ENCODE assay signal across 2 cellular contexts in genomic region chrX:40054793-40055192, GRCh38.
TF ChIP-seq lines count a peak whose summit lies in the region.

No MANE protein-coding gene starts in this region.

TF ChIP-seq in K562, 482 proteins besides CTCF, POLR2A, EP300 and RAD21:
- TF ChIP-seq CREB1 (IDR thresholded peaks at IDR 0.05) (no peak), CREB1 (CRISPR knock-in tag; IDR thresholded peaks at IDR 0.05) (no peak)
- TF ChIP-seq, protein P1, sequence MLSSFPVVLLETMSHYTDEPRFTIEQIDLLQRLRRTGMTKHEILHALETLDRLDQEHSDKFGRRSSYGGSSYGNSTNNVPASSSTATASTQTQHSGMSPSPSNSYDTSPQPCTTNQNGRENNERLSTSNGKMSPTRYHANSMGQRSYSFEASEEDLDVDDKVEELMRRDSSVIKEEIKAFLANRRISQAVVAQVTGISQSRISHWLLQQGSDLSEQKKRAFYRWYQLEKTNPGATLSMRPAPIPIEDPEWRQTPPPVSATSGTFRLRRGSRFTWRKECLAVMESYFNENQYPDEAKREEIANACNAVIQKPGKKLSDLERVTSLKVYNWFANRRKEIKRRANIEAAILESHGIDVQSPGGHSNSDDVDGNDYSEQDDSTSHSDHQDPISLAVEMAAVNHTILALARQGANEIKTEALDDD (IDR thresholded peaks at IDR 0.05) = peak; percentile 20; the same call in 1 of the 2 replicates

TF ChIP-seq in HepG2, 621 proteins besides CTCF, POLR2A, EP300 and RAD21:
- TF ChIP-seq NR1H2 (CRISPR knock-in tag; IDR thresholded peaks at IDR 0.05; ENCODE audit: borderline replicate concordance, low read depth) (no peak), TFDP2 (CRISPR knock-in tag; IDR thresholded peaks at IDR 0.05) (no peak), ZNF432 (CRISPR knock-in tag; IDR thresholded peaks at IDR 0.05; ENCODE audit: borderline replicate concordance) (no peak), AKNA (CRISPR knock-in tag; IDR thresholded peaks at IDR 0.05; ENCODE audit: borderline replicate concordance) (no peak), ZNF619 (CRISPR knock-in tag; IDR thresholded peaks at IDR 0.05) (no peak), PCBP2 (optimal IDR thresholded peaks at IDR 0.05; ENCODE audit: low read depth, low read length, poor library complexity, severe bottlenecking) (no peak)
- TF ChIP-seq, protein P2, sequence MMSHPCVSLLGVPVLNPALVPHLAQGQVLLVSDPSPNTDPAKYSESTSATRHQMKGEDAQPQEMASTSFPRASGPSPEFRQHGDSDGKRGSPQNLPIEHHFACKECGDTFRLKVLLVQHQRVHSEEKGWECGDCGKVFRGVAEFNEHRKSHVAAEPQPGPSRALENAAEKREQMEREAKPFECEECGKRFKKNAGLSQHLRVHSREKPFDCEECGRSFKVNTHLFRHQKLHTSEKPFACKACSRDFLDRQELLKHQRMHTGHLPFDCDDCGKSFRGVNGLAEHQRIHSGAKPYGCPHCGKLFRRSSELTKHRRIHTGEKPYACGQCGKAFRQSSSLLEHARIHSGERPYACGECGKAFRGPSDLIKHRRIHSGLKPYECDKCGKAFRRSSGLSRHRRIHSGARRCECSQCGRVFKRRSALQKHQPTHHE (CRISPR knock-in tag; IDR thresholded peaks at IDR 0.05; ENCODE audit: borderline replicate concordance) = no peak
TF ChIP-seq in HepG2: peak in this region for 0.
